ENCODE assay signal across 24 cellular contexts in genomic region chr3:132652640-132653270, GRCh38. TPM values are rescaled to one million over a fixed set of nuclear protein-coding genes. Genes with fewer than 3 reads are reported as not detected.
DNase-seq lines count a peak whose midpoint lies in the region; ATAC-seq, FAIRE-seq and TF ChIP-seq lines count a peak whose summit lies in the region.
"Had no signal": no experiment of that assay in that cellular context is flagged by ENCODE, and none has a peak within 500 bp of the region (broad histone marks: within the 10 kb centered on the region; RNA-seq: fewer than 3 reads in every experiment).

No MANE protein-coding gene starts in this region.

- H3K9me3 ChIP-seq in IMR-90 (ENCODE audit: control insufficient read depth, insufficient read depth, low read length): no peaks in the 10 kb centered on the region
- H3K9me3 ChIP-seq in keratinocyte (ENCODE audit: control insufficient read depth, low read depth, low read length): no peaks in the 10 kb centered on the region
- H3K9me3 ChIP-seq in BE2C: no peaks in the 10 kb centered on the region
- H3K9me3 ChIP-seq: ascending aorta, thyroid gland had no signal

- no peak overlapping the region for H4K8ac ChIP-seq in IMR-90 (ENCODE audit: low read depth in 2 of 2, low read length in 2 of 2)

- BruUV-seq in IMR-90 (replicated peaks; lab: Mats Ljungman, UMichigan): no TSS peak

- TF ChIP-seq CTCF in IMR-90 (conservative IDR thresholded peaks at IDR 0.05; ENCODE audit: low read depth, low read length) (no peak), choroid plexus epithelial cell (conservative IDR thresholded peaks at IDR 0.05; ENCODE audit: low read depth, low read length) (no peak), keratinocyte (optimal IDR thresholded peaks at IDR 0.05 in 1 of 3, IDR thresholded peaks at IDR 0.05 in 1 of 3, conservative IDR thresholded peaks at IDR 0.05 in 1 of 3; ENCODE audit: extremely low read depth in 1 of 3, insufficient read depth in 2 of 3, low read length in 3 of 3) (no peak), BE2C (IDR thresholded peaks at IDR 0.05; ENCODE audit: low read depth, low read length) (no peak)

- H2BK5ac ChIP-seq in IMR-90 (ENCODE audit: low read depth, low read length, poor library complexity, severe bottlenecking): no peak overlapping the region

- FAIRE-seq in keratinocyte (lab: Jason Lieb, UNC): peak; percentile 32
- FAIRE-seq: frontal cortex, HTR-8/SVneo had no signal

- peaks cover 5% of the 10 kb centered on the region for H3K79me2 ChIP-seq in keratinocyte (ENCODE audit: control insufficient read depth, insufficient read depth, low read length)

- H3K56ac ChIP-seq in IMR-90 (ENCODE audit: extremely low read depth, insufficient read depth, low read length): no peak overlapping the region

- H3K14ac ChIP-seq in IMR-90 (replicated peaks; ENCODE audit: low read depth, low read length): no peak overlapping the region

- peaks cover 2% of the 10 kb centered on the region for H3K36me3 ChIP-seq in IMR-90 (ENCODE audit: control insufficient read depth, insufficient read depth, low read length)
- H3K36me3 ChIP-seq in keratinocyte (ENCODE audit: control insufficient read depth in 2 of 2, extremely low read depth in 1 of 2, insufficient read depth in 2 of 2, low read length in 2 of 2): no peaks in the 10 kb centered on the region
- H3K36me3 ChIP-seq in BE2C: no peaks in the 10 kb centered on the region; the same call in 1 of the 2 replicates
- H3K36me3 ChIP-seq: ascending aorta, thyroid gland had no signal

- in situ Hi-C loops in IMR-90 (cut with MboI; ENCODE audit: low sequenced_read_pairs): no loop called here

- H3K9ac ChIP-seq in IMR-90 (ENCODE audit: low read depth, low read length) (no peak overlapping the region), keratinocyte (ENCODE audit: control insufficient read depth, extremely low read depth, insufficient read depth, low read length) (no peak overlapping the region)

- H2BK120ac ChIP-seq in IMR-90 (ENCODE audit: low read depth, low read length): no peak overlapping the region

- no peak overlapping the region for H4K5ac ChIP-seq in IMR-90 (ENCODE audit: low read depth, low read length)

- no peak overlapping the region for H3K23ac ChIP-seq in IMR-90 (ENCODE audit: low read depth, low read length)

- POLR2A ChIA-PET in IMR-90 (lab: Charles Lee; ENCODE audit: unreplicated experiment): no interaction called here

- peaks cover 11 to 28% of the 10 kb centered on the region in 2 experiments for H3K79me1 ChIP-seq in IMR-90 (ENCODE audit: low read depth in 1 of 2, low read length in 2 of 2)

- H2AK9ac ChIP-seq in IMR-90 (replicated peaks; ENCODE audit: low read depth, low read length, poor library complexity): no peak overlapping the region

- CTCF ChIA-PET in IMR-90 (lab: Yijun Ruan, JAX): interaction anchor here (0.7 kb wide), 1 partner anchor 13 kb away, joined by 3 read pairs; no protein-coding TSS in a partner anchor

- H3K4me2 ChIP-seq in IMR-90 (ENCODE audit: low read depth, low read length) (no peak overlapping the region), keratinocyte (ENCODE audit: control insufficient read depth, extremely low read depth, insufficient read depth, low read depth, low read length) (no peak overlapping the region)

- H3K27me3 ChIP-seq in IMR-90 (ENCODE audit: control insufficient read depth, insufficient read depth, low read length) (no peaks in the 10 kb centered on the region), keratinocyte (ENCODE audit: control insufficient read depth, extremely low read depth, insufficient read depth, low read length) (no peaks in the 10 kb centered on the region), BE2C (no peaks in the 10 kb centered on the region)
- H3K27me3 ChIP-seq: ascending aorta, thyroid gland had no signal

- H2AK5ac ChIP-seq in IMR-90 (ENCODE audit: low read depth, low read length): no peak overlapping the region

- H3K27ac ChIP-seq in IMR-90 (ENCODE audit: insufficient read depth, low read length) (no peak overlapping the region), keratinocyte (ENCODE audit: control insufficient read depth, insufficient read depth, low read length) (no peak overlapping the region)
- H3K27ac ChIP-seq: ascending aorta, C4-2B, RWPE1, SK-N-MC, thyroid gland had no signal

- ATAC-seq in IMR-90 (ENCODE audit: low read depth) (no peak), HG03039 (IDR thresholded peaks at IDR 0.05; ENCODE audit: unreplicated experiment) (no peak), HG02840 (IDR thresholded peaks at IDR 0.05; ENCODE audit: low FRiP score, unreplicated experiment) (no peak)

- TF ChIP-seq POLR2A in IMR-90 (IDR thresholded peaks at IDR 0.05; ENCODE audit: low read depth, low read length): no peak

- no CpG with 5 or more reads among the region's 1 CpG for WGBS in IMR-90 (ENCODE audit: extremely low coverage in 2 of 2, insufficient read length in 1 of 2), 2 experiments

- H3K4me3 ChIP-seq in IMR-90 (ENCODE audit: insufficient read depth, low read depth, low read length) (no peak overlapping the region), choroid plexus epithelial cell (ENCODE audit: low read depth, low read length) (no peak overlapping the region), keratinocyte (ENCODE audit: control insufficient read depth in 2 of 3, extremely low read depth in 1 of 3, insufficient read depth in 2 of 3, low read depth in 1 of 3, low read length in 3 of 3) (no peak overlapping the region), BE2C (ENCODE audit: low read depth, low read length) (no peak overlapping the region)
- H3K4me3 ChIP-seq: ascending aorta, SK-N-MC, thyroid gland had no signal

- H2BK20ac ChIP-seq in IMR-90 (ENCODE audit: low read depth, low read length): no peak overlapping the region

- dilution Hi-C loops in IMR-90 (cut with HindIII; ENCODE audit: low sequenced_read_pairs, unreplicated experiment): no loop called here
- dilution Hi-C loops in keratinocyte (cut with MboI; ENCODE audit: extremely low pct_ligation_motif_present, low sequenced_read_pairs): no loop called here

- no peak overlapping the region for H3K18ac ChIP-seq in IMR-90 (ENCODE audit: low read depth, low read length)

- H2BK15ac ChIP-seq in IMR-90 (ENCODE audit: low read depth, low read length): no peak overlapping the region

- no peak overlapping the region for H3K4ac ChIP-seq in IMR-90 (ENCODE audit: low read depth, low read length)

- H4K20me1 ChIP-seq in IMR-90 (ENCODE audit: insufficient read depth, low read length): no peaks in the 10 kb centered on the region
- H4K20me1 ChIP-seq in keratinocyte (ENCODE audit: control insufficient read depth, extremely low read depth, insufficient read depth, low read length): no peaks in the 10 kb centered on the region

- H4K91ac ChIP-seq in IMR-90 (ENCODE audit: insufficient read depth, low read depth, low read length): no peak overlapping the region

- no peak for TF ChIP-seq RAD21 in IMR-90 (IDR thresholded peaks at IDR 0.05; ENCODE audit: low read length)

- H2AFZ ChIP-seq in IMR-90 (replicated peaks; ENCODE audit: low read length, poor library complexity) (no peak overlapping the region), keratinocyte (ENCODE audit: control insufficient read depth, low read length) (no peak overlapping the region)

- DNase-seq in AML-193 (lab: John Stamatoyannopoulos, UW) (peak; percentile 18 to 19), IMR-90 (peak; percentile 33), choroid plexus epithelial cell (ENCODE audit: low read depth) (peak; percentile 69), keratinocyte (ENCODE audit: low read depth, low spot score) (no peak), BE2C (no peak), GOT3 (lab: John Stamatoyannopoulos, UW) (no peak)
- DNase-seq: activated CD4-positive, alpha-beta T cell treated with anti-CD3 and anti-CD28 coated beads, Interleukin-2, amount 10 ng/mL, durations not matched to agents 7 days and 5 days; central memory CD4-positive, alpha-beta T cell; immature natural killer cell; KG1; NCI-H510A treated with DMSO at 0.1 percent for 48 hours; retina; thyroid gland had no signal

- H3K4me1 ChIP-seq in IMR-90 (ENCODE audit: control insufficient read depth, insufficient read depth, low read length) (peaks cover 3% of the 10 kb centered on the region; the same call in 1 of the 2 replicates), keratinocyte (ENCODE audit: control insufficient read depth, extremely low read depth, insufficient read depth, low read length) (peaks cover 2% of the 10 kb centered on the region), BE2C (peaks cover 3% of the 10 kb centered on the region)
- H3K4me1 ChIP-seq: ascending aorta, thyroid gland had no signal

- intact Hi-C loops in IMR-90 (cut with micrococcal nuclease): no loop called here

- H3K9me1 ChIP-seq in IMR-90 (ENCODE audit: insufficient read depth, low read length): 0 out of 2 replicates have a peak, but pooled peaks cover 5% of the 10 kb centered on the region
- no peaks in the 10 kb centered on the region for H3K9me1 ChIP-seq in keratinocyte (ENCODE audit: control insufficient read depth, extremely low read depth, insufficient read depth, low read length)

RNA-seq across cellular contexts. Expression of gene ACAD11, which starts 6.9 kb away (rescaled TPM):
- total RNA-seq in IMR-90 (2012; rRNA removed): 18.8 and 27.8 TPM in 2 replicates
- polyA plus RNA-seq in IMR-90 (2012; rRNA removed): 12.8 and 16.0 TPM in 2 replicates
- 2.4 and 3.2 TPM in 2 replicates for polyA plus RNA-seq in IMR-90 (2012; cell fraction: cytosol; rRNA removed)
- 55.6 and 142 TPM in 2 replicates for polyA plus RNA-seq in IMR-90 (2012; cell fraction: nucleus; rRNA removed; ENCODE audit: low replicate concordance)
- 15.4 to 32.1 TPM (median 28.4 TPM) in 3 replicates for polyA plus RNA-seq in keratinocyte
- 5.0 TPM for polyA plus RNA-seq in keratinocyte (2011; ENCODE audit: low read depth)
- polyA plus RNA-seq in keratinocyte (2011; cell fraction: cytosol; rRNA removed): 6.6 and 9.4 TPM in 2 replicates
- 79.8 and 86.5 TPM in 2 replicates for polyA plus RNA-seq in keratinocyte (2011; cell fraction: nucleus; rRNA removed)
- polyA plus RNA-seq in keratinocyte (2012; ENCODE audit: low replicate concordance): 10.4 and 11.9 TPM in 2 replicates
- 14.3 to 42.5 TPM (median 16.6 TPM) in 3 replicates for polyA minus RNA-seq in keratinocyte
- polyA minus RNA-seq in keratinocyte (2011; cell fraction: cytosol; rRNA and poly(A)+ RNA removed): 13.4 TPM
- polyA minus RNA-seq in keratinocyte (2011; cell fraction: nucleus; rRNA and poly(A)+ RNA removed): 24.7 and 49.5 TPM in 2 replicates
- 5.9 TPM for polyA plus RNA-seq in BE2C (2012; ENCODE audit: insufficient read depth, insufficient read length, low read depth)

RNA-seq across cellular contexts. Expression of gene UBA5, which starts 7.4 kb away (rescaled TPM):
- total RNA-seq in IMR-90 (2012; rRNA removed): 20.3 and 38.6 TPM in 2 replicates
- polyA plus RNA-seq in IMR-90 (2012; rRNA removed) (30.4 and 43.1 TPM in 2 replicates), keratinocyte (22.5 to 48.0 TPM (median 25.4 TPM) in 3 replicates)
- polyA plus RNA-seq in IMR-90 (2012; cell fraction: cytosol; rRNA removed): 43.2 and 60.2 TPM in 2 replicates
- polyA plus RNA-seq in IMR-90 (2012; cell fraction: nucleus; rRNA removed; ENCODE audit: low replicate concordance): 37.7 and 52.9 TPM in 2 replicates
- 27.9 TPM for polyA plus RNA-seq in keratinocyte (2011; ENCODE audit: low read depth)
- polyA plus RNA-seq in keratinocyte (2011; cell fraction: cytosol; rRNA removed): 20.9 and 38.0 TPM in 2 replicates
- 25.8 and 42.3 TPM in 2 replicates for polyA plus RNA-seq in keratinocyte (2011; cell fraction: nucleus; rRNA removed)
- polyA plus RNA-seq in keratinocyte (2012; ENCODE audit: low replicate concordance): 20.0 and 28.2 TPM in 2 replicates
- polyA minus RNA-seq in keratinocyte: 4.9 to 22.4 TPM (median 10.6 TPM) in 3 replicates
- polyA minus RNA-seq in keratinocyte (2011; cell fraction: cytosol; rRNA and poly(A)+ RNA removed): 37.8 TPM
- polyA minus RNA-seq in keratinocyte (2011; cell fraction: nucleus; rRNA and poly(A)+ RNA removed): 27.1 and 34.6 TPM in 2 replicates
- 59.4 TPM for polyA plus RNA-seq in BE2C (2012; ENCODE audit: insufficient read depth, insufficient read length, low read depth)

RNA-seq across cellular contexts. Expression of gene ACKR4, which starts 55.7 kb away (rescaled TPM):
- total RNA-seq in IMR-90 (2012; rRNA removed): 0.18 TPM in 1 of 2 replicates, not detected in the other
- polyA plus RNA-seq in IMR-90 (2012; rRNA removed) (not detected in 2 replicates), keratinocyte (0.14 to 0.67 TPM (median 0.57 TPM) in 3 replicates)
- polyA plus RNA-seq in IMR-90 (2012; cell fraction: cytosol; rRNA removed): not detected in 2 replicates
- polyA plus RNA-seq in IMR-90 (2012; cell fraction: nucleus; rRNA removed; ENCODE audit: low replicate concordance): 0.15 TPM in 1 of 2 replicates, not detected in the other
- 0.31 TPM for polyA plus RNA-seq in keratinocyte (2011; ENCODE audit: low read depth)
- 0.06 and 0.11 TPM in 2 replicates for polyA plus RNA-seq in keratinocyte (2011; cell fraction: cytosol; rRNA removed)
- 0.08 and 0.29 TPM in 2 replicates for polyA plus RNA-seq in keratinocyte (2011; cell fraction: nucleus; rRNA removed)
- polyA plus RNA-seq in keratinocyte (2012; ENCODE audit: low replicate concordance): 0.50 and 0.59 TPM in 2 replicates
- polyA minus RNA-seq in keratinocyte: 0.16 to 0.32 TPM in 2 of 3 replicates, not detected in the other
- polyA minus RNA-seq in keratinocyte (2011; cell fraction: cytosol; rRNA and poly(A)+ RNA removed): not detected
- polyA minus RNA-seq in keratinocyte (2011; cell fraction: nucleus; rRNA and poly(A)+ RNA removed): 0.47 TPM in 1 of 2 replicates, not detected in the other
- polyA plus RNA-seq in BE2C (2012; ENCODE audit: insufficient read depth, insufficient read length, low read depth): not detected
- total RNA-seq: A673; frontal cortex; H4; T-helper 2 cell treated with Interferon-gamma antibody and Interleukin-4, amounts not matched to agents 100 ng/mL and 5 ng/mL, for 36 hours had no signal

Comparison
In these comparisons a context has a peak if more than half of its experiments do, and no peak if none do; other contexts are left out.
1. DNase-seq: peak in AML-193 (2 of 2), IMR-90 (single experiment) and choroid plexus epithelial cell (single experiment); none in keratinocyte (single experiment), BE2C (single experiment) and GOT3 (single experiment).